14 cellular contexts compared by ENCODE assay signal in the genomic region with DNA sequence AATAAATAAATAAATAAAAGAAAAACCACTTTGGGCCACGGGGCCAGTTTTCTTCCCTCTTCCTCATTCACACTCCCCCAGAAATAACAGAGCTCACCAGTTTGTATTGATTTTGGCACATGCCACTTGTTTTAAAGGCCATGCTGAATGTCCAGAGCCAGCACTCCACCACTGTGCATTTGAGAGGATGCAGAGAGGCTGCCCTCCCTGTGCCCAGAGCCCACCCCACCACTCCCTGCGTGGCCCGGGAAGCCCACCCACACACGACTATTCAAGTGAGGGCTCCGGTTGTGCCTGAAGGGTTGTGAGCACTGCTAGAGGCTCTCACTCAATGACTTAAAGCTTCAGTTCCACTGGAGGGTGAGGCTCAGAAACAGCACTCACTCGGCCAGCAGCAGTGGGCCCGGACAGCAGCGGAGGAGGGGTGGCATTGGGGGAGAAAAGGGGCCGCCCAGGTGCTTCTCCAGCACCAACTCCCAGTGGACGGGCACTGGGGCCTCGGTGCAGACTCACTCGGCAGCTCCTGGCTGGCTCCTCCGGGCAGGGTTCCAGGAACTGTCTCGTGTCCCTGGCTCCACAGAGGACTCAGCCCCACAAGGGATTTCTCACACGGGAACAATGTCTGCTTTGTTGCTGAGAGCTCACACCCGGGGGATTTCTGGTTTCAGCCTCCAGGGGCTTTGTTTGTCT.
DNase-seq lines count a peak whose midpoint lies in the region; ATAC-seq and TF ChIP-seq lines count a peak whose summit lies in the region.
"Had no signal": no experiment of that assay in that cellular context is flagged by ENCODE, and none has a peak within 500 bp of the region (broad histone marks: within the 10 kb centered on the region; RNA-seq: fewer than 3 reads in every experiment).

No MANE protein-coding gene starts in this region.

- H3K27ac Mint-ChIP-seq in nephron (peak overlapping the region in 2 of 3 experiments; percentile 50 to 51), mesothelial cell of epicardium (no peak overlapping the region)
- H3K27ac Mint-ChIP-seq: activated naive CD4-positive, alpha-beta T cell treated with anti-CD3 and anti-CD28 coated beads for 36 hours; type B pancreatic cell had no signal

- H3K9me3 Mint-ChIP-seq in nephron (no peaks in the 10 kb centered on the region), mesothelial cell of epicardium (no peaks in the 10 kb centered on the region)
- H3K9me3 Mint-ChIP-seq: activated naive CD4-positive, alpha-beta T cell treated with anti-CD3 and anti-CD28 coated beads for 36 hours; type B pancreatic cell had no signal

- ATAC-seq in Right ventricle myocardium superior (ENCODE audit: poor library complexity) (peak; percentile 89), HG03175 (IDR thresholded peaks at IDR 0.05; ENCODE audit: unreplicated experiment) (no peak)

- H3K4me3 Mint-ChIP-seq in nephron (no peak overlapping the region), mesothelial cell of epicardium (no peak overlapping the region)
- H3K4me3 Mint-ChIP-seq: activated naive CD4-positive, alpha-beta T cell treated with anti-CD3 and anti-CD28 coated beads for 36 hours; type B pancreatic cell had no signal

- TF ChIP-seq CTCF in nephron (IDR thresholded peaks at IDR 0.05; ENCODE audit: unreplicated experiment in 3 of 3) (no peak), mesothelial cell of epicardium (IDR thresholded peaks at IDR 0.05; ENCODE audit: unreplicated experiment) (no peak)

- DNase-seq in Right ventricle myocardium superior (peak; percentile 76), cardiac septum (ENCODE audit: low spot score) (no peak), fibroblast of peridontal ligament (ENCODE audit: extremely low read depth) (peak; percentile 35), KG1 (lab: John Stamatoyannopoulos, UW) (no peak), mesothelial cell of epicardium (ENCODE audit: low spot score in 2 of 2, unreplicated experiment in 2 of 2) (no peak), NCI-H146 (lab: John Stamatoyannopoulos, UW) (no peak)
- DNase-seq: activated CD4-positive, CD25-positive, alpha-beta regulatory T cell; activated naive CD4-positive, alpha-beta T cell treated with anti-CD3 and anti-CD28 coated beads for 36 hours; Karpas-422; PC-9; stimulated activated CD4-positive, alpha-beta T cell treated with anti-CD3 and anti-CD28 coated beads, Interleukin-1b, Interleukin-23, amount 100 ng/mL, for 48 hours had no signal

- H3K36me3 Mint-ChIP-seq in nephron (ENCODE audit: low read depth) = peaks cover 7% of the 10 kb centered on the region
- H3K36me3 Mint-ChIP-seq in mesothelial cell of epicardium = no peaks in the 10 kb centered on the region

- H3K4me1 Mint-ChIP-seq in nephron (peaks cover 4% of the 10 kb centered on the region), mesothelial cell of epicardium (peaks cover 5% of the 10 kb centered on the region)

- intact Hi-C loops in Right ventricle myocardium superior (cut with DNase I) = no loop called here
- intact Hi-C loops in cardiac septum (cut with DNase I) = no loop called here

- H3K27me3 Mint-ChIP-seq in nephron (ENCODE audit: low read depth) (peaks cover 14% of the 10 kb centered on the region), mesothelial cell of epicardium (ENCODE audit: low read depth) (no peaks in the 10 kb centered on the region)
- H3K27me3 Mint-ChIP-seq: type B pancreatic cell had no signal

Comparison
In these comparisons a context has a peak if more than half of its experiments do, and no peak if none do; other contexts are left out.
1. DNase-seq: peak in Right ventricle myocardium superior (single experiment) and fibroblast of peridontal ligament (single experiment); none in cardiac septum (single experiment), KG1 (single experiment), mesothelial cell of epicardium (0 of 2) and NCI-H146 (single experiment).